In the genomic region with DNA sequence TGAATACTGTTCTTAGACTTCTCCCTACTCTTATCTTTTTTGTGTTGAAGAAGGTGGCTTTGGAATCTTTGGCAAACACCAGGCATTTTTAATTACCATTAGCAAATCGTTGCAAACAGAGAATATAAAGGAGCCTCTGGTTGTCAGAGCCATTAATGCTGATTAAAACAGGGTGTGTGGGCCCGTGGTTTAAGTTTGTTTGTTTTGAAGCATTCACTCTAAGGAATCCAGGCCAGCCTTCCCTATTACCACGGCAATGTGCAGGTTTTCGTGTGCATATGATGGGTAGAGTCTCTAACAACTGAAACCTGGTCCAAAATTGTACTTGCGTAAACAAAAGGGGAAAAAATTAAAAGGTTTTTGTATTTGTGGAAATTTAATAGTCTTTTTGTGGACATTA, we compare ENCODE assay signal across 28 cellular contexts.
"Had no signal": no experiment of that assay in that cellular context is flagged by ENCODE, and none has a peak within 500 bp of the region (broad histone marks: within the 10 kb centered on the region; RNA-seq: fewer than 3 reads in every experiment).

No MANE protein-coding gene starts in this region.

- H3K4me3 ChIP-seq: coronary artery, dorsolateral prefrontal cortex had no signal

- H3K4me3 Mint-ChIP-seq: activated CD4-positive, alpha-beta memory T cell treated with anti-CD3 and anti-CD28 coated beads, Interleukin-2, amount 10 ng/mL, durations not matched to agents 7 days and 5 days; activated CD4-positive, alpha-beta T cell treated with anti-CD3 and anti-CD28 coated beads, Interleukin-2, amount 10 ng/mL, durations not matched to agents 7 days and 5 days; activated naive CD8-positive, alpha-beta T cell; activated T-cell treated with anti-CD3 and anti-CD28 coated beads, Interleukin-2, amount 50 U/mL, for 4 hours; activated T-helper 17 cell treated with anti-CD3 and anti-CD28 coated beads, Interleukin-2, amount 50 U/mL, for 72 hours; central memory CD8-positive, alpha-beta T cell; dendritic cell treated with granulocyte-macrophage colony-stimulating factor and Interleukin-4, amounts not matched to agents 40 ng/mL and 50 ng/mL, for 4 days; endodermal cell; T-helper 17 cell; T-helper 2 cell treated with Interferon-gamma antibody and Interleukin-4, amounts not matched to agents 5 μg/mL and 100 μg/mL, for 36 hours had no signal

- DNase-seq: activated CD4-positive, alpha-beta memory T cell treated with anti-CD3 and anti-CD28 coated beads, Interleukin-2, amount 10 ng/mL, durations not matched to agents 7 days and 5 days; activated CD4-positive, alpha-beta T cell treated with anti-CD3 and anti-CD28 coated beads for 1 hour; activated CD4-positive, alpha-beta T cell treated with anti-CD3 and anti-CD28 coated beads for 4 hours; activated CD4-positive, alpha-beta T cell treated with anti-CD3 and anti-CD28 coated beads, Interleukin-2, amount 10 ng/mL, durations not matched to agents 7 days and 5 days; activated CD4-positive, alpha-beta T cell treated with anti-CD3 and anti-CD28 coated beads, Interleukin-2, amount 50 U/mL, for 4 hours; activated CD8-positive, alpha-beta memory T cell treated with anti-CD3 and anti-CD28 coated beads, Interleukin-2, amount 50 U/mL, for 48 hours; activated effector memory CD4-positive, alpha-beta T cell treated with Interleukin-2 at 50 U/mL for 16 hours; activated gamma-delta T cell treated with Interleukin-2 at 50 U/mL for 16 hours; activated naive CD4-positive, alpha-beta T cell treated with anti-CD3 and anti-CD28 coated beads, Interleukin-2, amount 50 U/mL, for 16 hours; activated naive CD4-positive, alpha-beta T cell treated with Interleukin-2 at 50 U/mL for 16 hours; activated T-cell treated with anti-CD3 and anti-CD28 coated beads, Interleukin-2, amount 50 U/mL, for 4 hours; amniotic stem cell; anterior cingulate cortex; brain microvascular endothelial cell; dorsolateral prefrontal cortex; effector memory CD4-positive, alpha-beta T cell; endodermal cell; foreskin fibroblast; head of caudate nucleus; T-helper 17 cell; T1000 had no signal

- H3K27me3 Mint-ChIP-seq: activated CD4-positive, alpha-beta memory T cell treated with anti-CD3 and anti-CD28 coated beads, Interleukin-2, amount 10 ng/mL, durations not matched to agents 7 days and 5 days; activated CD4-positive, alpha-beta T cell treated with anti-CD3 and anti-CD28 coated beads, Interleukin-2, amount 10 ng/mL, durations not matched to agents 7 days and 5 days; central memory CD8-positive, alpha-beta T cell; dendritic cell treated with granulocyte-macrophage colony-stimulating factor and Interleukin-4, amounts not matched to agents 40 ng/mL and 50 ng/mL, for 4 days had no signal

- H3K9me3 Mint-ChIP-seq: activated CD4-positive, alpha-beta memory T cell treated with anti-CD3 and anti-CD28 coated beads, Interleukin-2, amount 10 ng/mL, durations not matched to agents 7 days and 5 days; activated CD4-positive, alpha-beta T cell treated with anti-CD3 and anti-CD28 coated beads, Interleukin-2, amount 10 ng/mL, durations not matched to agents 7 days and 5 days; endodermal cell; T-helper 2 cell treated with Interferon-gamma antibody and Interleukin-4, amounts not matched to agents 5 μg/mL and 100 μg/mL, for 36 hours had no signal

- H3K4me1 Mint-ChIP-seq: activated CD4-positive, alpha-beta memory T cell treated with anti-CD3 and anti-CD28 coated beads, Interleukin-2, amount 10 ng/mL, durations not matched to agents 7 days and 5 days; activated CD4-positive, alpha-beta T cell treated with anti-CD3 and anti-CD28 coated beads, Interleukin-2, amount 10 ng/mL, durations not matched to agents 7 days and 5 days; activated T-helper 17 cell treated with anti-CD3 and anti-CD28 coated beads, Interleukin-2, amount 50 U/mL, for 72 hours; central memory CD8-positive, alpha-beta T cell; T-helper 17 cell had no signal

- H3K27ac Mint-ChIP-seq: activated CD4-positive, alpha-beta memory T cell treated with anti-CD3 and anti-CD28 coated beads, Interleukin-2, amount 10 ng/mL, durations not matched to agents 7 days and 5 days; activated CD4-positive, alpha-beta T cell treated with anti-CD3 and anti-CD28 coated beads, Interleukin-2, amount 10 ng/mL, durations not matched to agents 7 days and 5 days; activated naive CD8-positive, alpha-beta T cell; activated T-helper 17 cell treated with anti-CD3 and anti-CD28 coated beads, Interleukin-2, amount 50 U/mL, for 72 hours; dendritic cell treated with granulocyte-macrophage colony-stimulating factor and Interleukin-4, amounts not matched to agents 40 ng/mL and 50 ng/mL, for 4 days; endodermal cell; T-helper 17 cell; T-helper 2 cell treated with Interferon-gamma antibody and Interleukin-4, amounts not matched to agents 5 μg/mL and 100 μg/mL, for 36 hours had no signal

- H3K36me3 Mint-ChIP-seq: activated naive CD8-positive, alpha-beta T cell had no signal

- H3K27me3 ChIP-seq: brain microvascular endothelial cell had no signal

- ATAC-seq: activated T-cell treated with anti-CD3 and anti-CD28 coated beads, Interleukin-2, amount 50 U/mL, for 4 hours; activated T-helper 17 cell treated with anti-CD3 and anti-CD28 coated beads, Interleukin-2, amount 50 U/mL, for 72 hours; esophagus mucosa; T-helper 17 cell had no signal

- H3K36me3 ChIP-seq: brain microvascular endothelial cell had no signal

- H3K27ac ChIP-seq: brain microvascular endothelial cell, coronary artery, dorsolateral prefrontal cortex had no signal
